In genomic region chrX:20267924-20268701, GRCh38 we compare ENCODE assay signal across 9 cellular contexts. TPM values are rescaled to one million over a fixed set of nuclear protein-coding genes. Genes with fewer than 3 reads are reported as not detected.
DNase-seq lines count a peak whose midpoint lies in the region; ATAC-seq, FAIRE-seq and TF ChIP-seq lines count a peak whose summit lies in the region.
"Had no signal": no experiment of that assay in that cellular context is flagged by ENCODE, and none has a peak within 500 bp of the region (broad histone marks: within the 10 kb centered on the region; RNA-seq: fewer than 3 reads in every experiment).

No MANE protein-coding gene starts in this region.

- peaks cover 0 to 14% (median 0%) of the 10 kb centered on the region in 7 donors for H3K27me3 ChIP-seq in spleen (replicated peaks in 1 of 7)
- H3K27me3 ChIP-seq in foreskin keratinocyte = no peaks in the 10 kb centered on the region

- TF ChIP-seq CTCF in choroid plexus epithelial cell (conservative IDR thresholded peaks at IDR 0.05; ENCODE audit: low read depth, low read length) (no peak), kidney (IDR thresholded peaks at IDR 0.05; ENCODE audit: borderline replicate concordance, extremely low read depth, insufficient read depth) (no peak), spleen (IDR thresholded peaks at IDR 0.05 in 8 of 11, conservative IDR thresholded peaks at IDR 0.05 in 3 of 11) (no peak), foreskin keratinocyte (conservative IDR thresholded peaks at IDR 0.05) (no peak)

- peak overlapping the region in 1 of 2 donors; percentile 44 for H3K9ac ChIP-seq in kidney (ENCODE audit: low read length in 2 of 2)

- 8 to 44% (median 17%) methylated on average over 20 to 54 of the region's 54 CpGs for WGBS in spleen, 5 donors

- TF ChIP-seq POLR2A in spleen (IDR thresholded peaks at IDR 0.05) = no peak

- peak overlapping the region; percentile 91 for H3K4me3 Mint-ChIP-seq in T-helper 17 cell

- peak; percentile 58 for DNase-seq in G401 (ENCODE audit: low spot score)
- peak in 2 of 3 donors; percentile 9 to 14 for DNase-seq in T-helper 17 cell
- DNase-seq in choroid plexus epithelial cell (ENCODE audit: low read depth) = peak; percentile 55
- peak; percentile 81 for DNase-seq in kidney
- DNase-seq in spleen = peak; percentile 87
- no peak for DNase-seq in NCI-H446 (lab: John Stamatoyannopoulos, UW)
- DNase-seq in foreskin keratinocyte = no peak

- H3K27me3 Mint-ChIP-seq in T-helper 17 cell = no peaks in the 10 kb centered on the region

- intact Hi-C loops in kidney (cut with DNase I) = no loop called here
- intact Hi-C loops in spleen (cut with DNase I; ENCODE audit: low total_unique reads) = no loop called here

- H3K4me1 Mint-ChIP-seq in T-helper 17 cell = peaks cover 7% of the 10 kb centered on the region

- in situ Hi-C loops in G401 (cut with HindIII; ENCODE audit: low sequenced_read_pairs) = no loop called here

- FAIRE-seq in kidney (lab: Jason Lieb, UNC) = no peak
- FAIRE-seq: islet of Langerhans had no signal

- H3K4me1 ChIP-seq in kidney (ENCODE audit: control insufficient read depth in 1 of 2, insufficient read depth in 1 of 2, low read depth in 1 of 2, low read length in 2 of 2) (no peaks in the 10 kb centered on the region), spleen (peaks cover 0 to 28% (median 15%) of the 10 kb centered on the region in 6 donors), foreskin keratinocyte (peaks cover 7% of the 10 kb centered on the region)

- H3K27ac ChIP-seq in kidney (ENCODE audit: low read depth in 2 of 2, low read length in 2 of 2) (peak overlapping the region in 1 of 2 donors; percentile 72), spleen (peak overlapping the region in 6 of 8 donors; percentile 83 to 92 (median 88)), foreskin keratinocyte (no peak overlapping the region)

- H3K4me3 ChIP-seq in choroid plexus epithelial cell (ENCODE audit: low read depth, low read length) (peak overlapping the region; percentile 69), kidney (ENCODE audit: low read length in 2 of 2) (peak overlapping the region; percentile 63 to 66), spleen (peak overlapping the region; percentile 34 to 81 (median 58))

- H3K36me3 ChIP-seq in kidney (ENCODE audit: control insufficient read depth in 1 of 2, insufficient read depth in 2 of 2, low read length in 2 of 2) (no peaks in the 10 kb centered on the region), spleen (no peaks in the 10 kb centered on the region)

- ATAC-seq in T-helper 17 cell = no peak
- ATAC-seq in GM21717 (IDR thresholded peaks at IDR 0.05; ENCODE audit: unreplicated experiment) = no peak
- no peak for ATAC-seq in foreskin keratinocyte

- H3K36me3 Mint-ChIP-seq in T-helper 17 cell (ENCODE audit: low read depth) = peaks cover 6% of the 10 kb centered on the region

- H3K27ac Mint-ChIP-seq in T-helper 17 cell = peak overlapping the region; percentile 85

- H3K9me3 ChIP-seq in T-helper 17 cell (ENCODE audit: control insufficient read depth, low read length, poor library complexity, severe bottlenecking) = no peaks in the 10 kb centered on the region
- no peaks in the 10 kb centered on the region for H3K9me3 ChIP-seq in kidney (ENCODE audit: control insufficient read depth in 1 of 2, low read length in 2 of 2)
- no peaks in the 10 kb centered on the region for H3K9me3 ChIP-seq in spleen

RNA-seq across cellular contexts. Expression of gene RPS6KA3, which starts 1.4 kb away (rescaled TPM):
- 8.2 and 15.4 TPM in 2 replicates for total RNA-seq in G401 (2014; rRNA removed; shearing (Covaris generic))
- total RNA-seq in T-helper 17 cell (100 to 1,000 TPM; 108 to 112 TPM), kidney (42.8 TPM), spleen (10 to 100 TPM; 55.9 to 85.9 (median 69.9) TPM), foreskin keratinocyte (30.5 and 34.6 TPM in 2 replicates)
- polyA plus RNA-seq in kidney (ENCODE audit: insufficient read depth, low read depth, low replicate concordance) (9.9 TPM), spleen (10 to 100 TPM in 2 of 3 donors, 1 to 10 TPM in 1; 8.4 to 13.8 (median 10.4) TPM), foreskin keratinocyte (10.8 and 11.0 TPM in 2 replicates)

Comparison
In these comparisons a context has a peak if more than half of its experiments do, and no peak if none do; other contexts are left out.
1. DNase-seq: peak in G401 (single experiment), T-helper 17 cell (2 of 3), choroid plexus epithelial cell (single experiment), kidney (single experiment) and spleen (single experiment); none in NCI-H446 (0 of 2) and foreskin keratinocyte (0 of 2).
2. Peak in every context shown above with its lines, with median percentiles within 50 percentile points of each other: H3K4me3 ChIP-seq.